In the genomic region with DNA sequence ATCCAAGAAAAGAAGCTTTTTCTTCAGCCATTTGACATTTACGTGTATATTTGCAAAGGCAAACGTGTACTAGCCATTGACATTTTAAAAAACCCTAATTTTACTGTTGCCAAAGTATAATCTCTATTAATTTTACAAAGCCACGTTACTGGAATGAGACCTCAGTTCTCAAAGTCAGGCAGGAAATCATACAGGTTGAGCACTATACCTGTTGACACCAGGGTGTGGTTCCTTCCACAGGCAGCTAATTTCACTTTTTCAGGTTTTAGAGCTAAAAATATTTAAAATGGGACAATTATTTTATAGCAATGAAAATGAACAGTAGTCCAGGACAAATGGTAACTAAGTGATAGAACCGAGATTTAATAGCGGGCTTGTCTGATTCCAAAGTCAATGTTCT, we compare ENCODE assay signal across 8 cellular contexts. TPM values are rescaled to one million over a fixed set of nuclear protein-coding genes. Genes with fewer than 3 reads are reported as not detected.
"Had no signal": no experiment of that assay in that cellular context is flagged by ENCODE, and none has a peak within 500 bp of the region (broad histone marks: within the 10 kb centered on the region; RNA-seq: fewer than 3 reads in every experiment).

No MANE protein-coding gene starts in this region.

- H3K27me3 Mint-ChIP-seq: IgD-negative memory B cell had no signal

- DNase-seq: IMR-90, KBM-7, KG1 had no signal

- H3K4me3 ChIP-seq: K562 had no signal

- FAIRE-seq: HTR-8/SVneo, K562 had no signal

- H3K9me3 Mint-ChIP-seq: IgD-negative memory B cell had no signal

- H3K4me3 Mint-ChIP-seq: IgD-negative memory B cell had no signal

- H3K27ac Mint-ChIP-seq: IgD-negative memory B cell had no signal

RNA-seq across cellular contexts. Expression of a gene that starts 31.6 kb away (rescaled TPM):
- total RNA-seq: HT-29, HT1080, IMR-90, K562 had no signal
- polyA plus RNA-seq: IgD-negative memory B cell, IMR-90, K562 had no signal
